Comparison of ENCODE assay signal across 9 cellular contexts in the genomic region with DNA sequence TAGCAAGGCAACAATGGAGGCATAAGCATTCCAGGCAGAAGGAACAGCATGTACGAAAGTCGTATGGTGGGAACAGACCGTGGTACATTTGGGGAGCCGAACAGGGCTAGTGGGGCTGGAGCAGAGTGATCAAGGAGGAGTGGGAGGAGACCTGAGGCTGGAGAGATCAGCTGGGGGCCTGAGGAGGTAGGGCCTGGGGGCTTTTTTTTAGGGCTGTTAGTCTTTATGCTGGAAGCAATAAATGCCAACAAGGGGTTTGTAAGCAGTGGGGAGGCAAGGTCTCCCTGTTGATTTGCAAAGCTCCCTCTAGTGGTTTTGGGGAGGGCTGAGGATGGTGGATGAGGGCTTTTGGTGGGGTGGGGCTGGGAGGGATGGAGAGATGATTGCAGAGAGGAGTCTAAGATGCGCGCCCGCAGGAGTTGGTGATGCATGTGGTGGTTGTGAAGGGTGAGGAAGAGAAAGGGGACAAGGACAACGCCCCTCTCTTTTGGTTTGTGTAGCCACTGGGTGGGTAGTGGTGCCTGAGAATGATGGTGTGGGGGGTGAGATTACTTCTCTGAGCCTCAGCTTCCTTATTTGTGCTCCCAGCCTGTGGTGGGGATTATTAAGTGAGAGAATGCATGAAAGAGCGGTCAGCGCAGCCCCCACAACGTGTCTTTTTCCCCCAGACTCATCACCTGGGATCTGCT.
DNase-seq lines count a peak whose midpoint lies in the region; ATAC-seq, FAIRE-seq and TF ChIP-seq lines count a peak whose summit lies in the region.
"Had no signal": no experiment of that assay in that cellular context is flagged by ENCODE, and none has a peak within 500 bp of the region (broad histone marks: within the 10 kb centered on the region; RNA-seq: fewer than 3 reads in every experiment).

No MANE protein-coding gene starts in this region.

- TF ChIP-seq POLR2A in H54 (IDR thresholded peaks at IDR 0.05; ENCODE audit: low read depth, low read length): no peak

- H3K9me3 ChIP-seq in cardiac muscle cell (ENCODE audit: low read depth): no peaks in the 10 kb centered on the region
- no peaks in the 10 kb centered on the region for H3K9me3 ChIP-seq in mucosa of descending colon

- no peak overlapping the region for H3K4me3 Mint-ChIP-seq in activated T-helper 2 cell treated with anti-CD3 and anti-CD28 coated beads, Interferon-gamma antibody, Interleukin-2, Interleukin-4, amounts not matched to agents 10 μg/mL and 5 μg/mL and 100 μg/mL, durations not matched to agents 14 hours and 24 hours and 36 hours (ENCODE audit: low read depth)
- H3K4me3 Mint-ChIP-seq in memory B cell: no peak overlapping the region
- H3K4me3 Mint-ChIP-seq: brain had no signal

- no peak for FAIRE-seq in H54 (lab: Jason Lieb, UNC)

- peaks cover 60% of the 10 kb centered on the region for H3K4me1 Mint-ChIP-seq in activated T-helper 2 cell treated with anti-CD3 and anti-CD28 coated beads, Interferon-gamma antibody, Interleukin-2, Interleukin-4, amounts not matched to agents 10 μg/mL and 5 μg/mL and 100 μg/mL, durations not matched to agents 14 hours and 24 hours and 36 hours (ENCODE audit: low read depth)
- peaks cover 6% of the 10 kb centered on the region for H3K4me1 Mint-ChIP-seq in memory B cell

- peak overlapping the region; percentile 56 for H3K27ac Mint-ChIP-seq in activated T-helper 2 cell treated with anti-CD3 and anti-CD28 coated beads, Interferon-gamma antibody, Interleukin-2, Interleukin-4, amounts not matched to agents 10 μg/mL and 5 μg/mL and 100 μg/mL, durations not matched to agents 14 hours and 24 hours and 36 hours
- H3K27ac Mint-ChIP-seq in memory B cell: no peak overlapping the region
- H3K27ac Mint-ChIP-seq: brain had no signal

- peak in 1 of 2 donors; percentile 42 for DNase-seq in cardiac muscle cell (ENCODE audit: low read depth in 1 of 2, low spot score in 1 of 2)
- no peak for DNase-seq in Right ventricle myocardium inferior (ENCODE audit: missing footprints)
- peak; percentile 33 for DNase-seq in NOMO-1 treated with DMSO at 0.1 percent for 48 hours (lab: John Stamatoyannopoulos, UW; ENCODE audit: unreplicated experiment)
- peak; percentile 26 for DNase-seq in activated T-helper 2 cell treated with anti-CD3 and anti-CD28 coated beads, Interferon-gamma antibody, Interleukin-2, Interleukin-4, amounts not matched to agents 10 μg/mL and 5 μg/mL and 100 μg/mL, durations not matched to agents 14 hours and 24 hours and 36 hours (ENCODE audit: low spot score)
- no peak for DNase-seq in memory B cell (ENCODE audit: low spot score in 2 of 2)
- no peak for DNase-seq in mucosa of descending colon
- no peak for DNase-seq in H54 (ENCODE audit: insufficient read length, low spot score)

- intact Hi-C loops in Right ventricle myocardium inferior (cut with DNase I) (loop anchor here (5.0 kb wide), 1 partner anchor 93 kb away; no protein-coding TSS in a partner anchor), mucosa of descending colon (cut with DNase I, micrococcal nuclease) (no loop called here)
- intact Hi-C loops in activated T-helper 2 cell treated with anti-CD3 and anti-CD28 coated beads, Interferon-gamma antibody, Interleukin-2, Interleukin-4, amounts not matched to agents 10 μg/mL and 5 μg/mL and 100 μg/mL, durations not matched to agents 14 hours and 24 hours and 36 hours (cut with micrococcal nuclease): loop anchor here (1.0 to 10.0 kb wide), 4 partner anchors 89 to 386 kb away; partner anchors contain the start of gene SRSF6

- H3K9me3 Mint-ChIP-seq in activated T-helper 2 cell treated with anti-CD3 and anti-CD28 coated beads, Interferon-gamma antibody, Interleukin-2, Interleukin-4, amounts not matched to agents 10 μg/mL and 5 μg/mL and 100 μg/mL, durations not matched to agents 14 hours and 24 hours and 36 hours: no peaks in the 10 kb centered on the region
- no peaks in the 10 kb centered on the region for H3K9me3 Mint-ChIP-seq in memory B cell

- H3K27me3 Mint-ChIP-seq in activated T-helper 2 cell treated with anti-CD3 and anti-CD28 coated beads, Interferon-gamma antibody, Interleukin-2, Interleukin-4, amounts not matched to agents 10 μg/mL and 5 μg/mL and 100 μg/mL, durations not matched to agents 14 hours and 24 hours and 36 hours (ENCODE audit: low read depth): peaks cover 2% of the 10 kb centered on the region
- H3K27me3 Mint-ChIP-seq in memory B cell: peaks cover 6% of the 10 kb centered on the region

- no peak overlapping the region for H3K4me3 ChIP-seq in cardiac muscle cell
- no peak overlapping the region for H3K4me3 ChIP-seq in mucosa of descending colon

- no peaks in the 10 kb centered on the region for H3K4me1 ChIP-seq in cardiac muscle cell (ENCODE audit: low read depth)
- no peaks in the 10 kb centered on the region for H3K4me1 ChIP-seq in mucosa of descending colon (ENCODE audit: low read depth)

- H3K36me3 ChIP-seq in cardiac muscle cell: no peaks in the 10 kb centered on the region
- no peaks in the 10 kb centered on the region for H3K36me3 ChIP-seq in mucosa of descending colon (ENCODE audit: low read depth)

- ATAC-seq in Right ventricle myocardium inferior: no peak
- peak; percentile 79 for ATAC-seq in memory B cell (ENCODE audit: low read depth)
- no peak for ATAC-seq in mucosa of descending colon
- ATAC-seq in GM19324 (IDR thresholded peaks at IDR 0.05; ENCODE audit: low FRiP score, unreplicated experiment): no peak

- TF ChIP-seq CTCF in cardiac muscle cell (IDR thresholded peaks at IDR 0.05; ENCODE audit: low read depth, low read length) (peak; percentile 50), mucosa of descending colon (IDR thresholded peaks at IDR 0.05) (no peak)

- no peaks in the 10 kb centered on the region for H3K36me3 Mint-ChIP-seq in activated T-helper 2 cell treated with anti-CD3 and anti-CD28 coated beads, Interferon-gamma antibody, Interleukin-2, Interleukin-4, amounts not matched to agents 10 μg/mL and 5 μg/mL and 100 μg/mL, durations not matched to agents 14 hours and 24 hours and 36 hours (ENCODE audit: low read depth)
- H3K36me3 Mint-ChIP-seq in memory B cell: no peaks in the 10 kb centered on the region
- H3K36me3 Mint-ChIP-seq: brain had no signal

- no peak overlapping the region for H3K27ac ChIP-seq in cardiac muscle cell

- H3K27me3 ChIP-seq in cardiac muscle cell: no peaks in the 10 kb centered on the region

Comparison
In these comparisons a context has a peak if more than half of its experiments do, and no peak if none do; other contexts are left out.
1. DNase-seq: peak in NOMO-1 treated with DMSO at 0.1 percent for 48 hours (single experiment) and activated T-helper 2 cell treated with anti-CD3 and anti-CD28 coated beads, Interferon-gamma antibody, Interleukin-2, Interleukin-4, amounts not matched to agents 10 μg/mL and 5 μg/mL and 100 μg/mL, durations not matched to agents 14 hours and 24 hours and 36 hours (single experiment); none in Right ventricle myocardium inferior (single experiment), memory B cell (0 of 2), mucosa of descending colon (0 of 3) and H54 (single experiment).
2. intact Hi-C loops: an anchor here in Right ventricle myocardium inferior (5.0 kb wide) and activated T-helper 2 cell treated with anti-CD3 and anti-CD28 coated beads, Interferon-gamma antibody, Interleukin-2, Interleukin-4, amounts not matched to agents 10 μg/mL and 5 μg/mL and 100 μg/mL, durations not matched to agents 14 hours and 24 hours and 36 hours (1.0 to 10.0 kb wide); none called in mucosa of descending colon.